In the genomic region with DNA sequence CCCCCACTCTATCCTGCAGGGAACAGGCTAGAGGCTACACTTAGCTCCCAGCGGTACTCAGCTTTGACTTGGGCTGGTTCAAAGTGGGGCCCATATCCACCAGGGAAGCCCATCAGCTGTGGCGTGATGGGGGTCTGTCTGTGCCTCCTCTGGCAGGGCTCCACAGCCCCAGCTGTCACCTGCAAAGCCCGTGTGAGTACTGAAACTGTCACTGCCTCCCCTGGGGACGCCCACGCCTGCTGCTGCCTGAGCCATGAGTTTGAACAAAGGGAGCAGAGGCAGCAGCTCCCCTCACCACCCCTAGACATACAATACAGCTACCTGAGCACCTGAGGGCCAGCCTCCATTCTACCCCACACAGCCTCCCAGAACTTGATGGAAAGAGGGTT, we compare ENCODE assay signal across 8 cellular contexts.
DNase-seq lines count a peak whose midpoint lies in the region; ATAC-seq lines count a peak whose summit lies in the region.

No MANE protein-coding gene starts in this region.

- DNase-seq in NCI-H345 (lab: John Stamatoyannopoulos, UW) (peak; percentile 13), NCI-H345 treated with DMSO at 0.1 percent for 48 hours (lab: John Stamatoyannopoulos, UW; ENCODE audit: unreplicated experiment) (no peak), germinal center (ENCODE audit: low spot score) (peak; percentile 72), kidney glomerular epithelial cell (lab: John Stamatoyannopoulos, UW) (no peak), NCI-H146 treated with DMSO at 0.1 percent for 48 hours (lab: John Stamatoyannopoulos, UW; ENCODE audit: unreplicated experiment) (no peak)
- DNase-seq in activated CD4-positive, alpha-beta T cell treated with anti-CD3 and anti-CD28 coated beads, Interleukin-2, amount 50 U/mL, for 4 hours, result peak; percentile 70 to 72
- DNase-seq in stimulated activated CD8-positive, alpha-beta memory T cell treated with anti-CD3 and anti-CD28 coated beads, Interleukin-4, amount 100 ng/mL, for 48 hours, result peak; percentile 68

- peak; percentile 32 for ATAC-seq in HG03108 (IDR thresholded peaks at IDR 0.05; ENCODE audit: unreplicated experiment)

Comparison
In these comparisons a context has a peak if more than half of its experiments do, and no peak if none do; other contexts are left out.
1. DNase-seq: peak in NCI-H345 (single experiment), activated CD4-positive, alpha-beta T cell treated with anti-CD3 and anti-CD28 coated beads, Interleukin-2, amount 50 U/mL, for 4 hours (2 of 2), germinal center (single experiment) and stimulated activated CD8-positive, alpha-beta memory T cell treated with anti-CD3 and anti-CD28 coated beads, Interleukin-4, amount 100 ng/mL, for 48 hours (single experiment); none in NCI-H345 treated with DMSO at 0.1 percent for 48 hours (single experiment), kidney glomerular epithelial cell (single experiment) and NCI-H146 treated with DMSO at 0.1 percent for 48 hours (single experiment).